16 cellular contexts compared by ENCODE assay signal in the genomic region with DNA sequence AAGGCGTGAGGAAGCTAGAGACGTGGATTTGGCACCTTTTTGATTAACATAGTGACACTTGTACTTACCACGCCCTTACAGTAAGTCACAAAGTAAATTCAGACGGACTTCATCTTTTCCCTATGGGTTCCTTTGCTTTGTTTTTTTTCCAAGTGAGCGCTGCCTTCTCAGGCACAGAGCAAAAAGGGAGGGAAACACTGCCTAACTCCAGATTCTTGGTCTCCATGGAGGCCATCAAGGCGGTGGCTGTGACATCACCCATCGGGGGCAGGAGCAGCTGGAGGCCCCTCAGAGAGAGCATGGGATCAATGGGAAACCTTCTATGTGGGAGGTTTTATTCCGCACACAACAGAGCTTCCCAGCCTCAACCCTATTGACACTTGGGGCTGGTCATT. TPM values are rescaled to one million over a fixed set of nuclear protein-coding genes. Genes with fewer than 3 reads are reported as not detected.
A peak's percentile ranks its signal among the peaks of the same experiment; 100 is the strongest.
DNase-seq lines count a peak whose midpoint lies in the region; ATAC-seq and TF ChIP-seq lines count a peak whose summit lies in the region.
"Had no signal": no experiment of that assay in that cellular context is flagged by ENCODE, and none has a peak within 500 bp of the region (broad histone marks: within the 10 kb centered on the region; RNA-seq: fewer than 3 reads in every experiment).

No MANE protein-coding gene starts in this region.

- DNase-seq in AG09309 (ENCODE audit: low read depth), result no peak
- no peak for DNase-seq in chondrocyte (ENCODE audit: low spot score)
- DNase-seq in left lung, result no peak
- no peak for DNase-seq in NCI-H446 treated with DMSO at 0.1 percent for 48 hours (lab: John Stamatoyannopoulos, UW)
- DNase-seq in activated naive CD4-positive, alpha-beta T cell treated with anti-CD3 and anti-CD28 coated beads, Interleukin-2, amount 50 U/mL, for 72 hours (ENCODE audit: low spot score in 2 of 2), result no peak
- DNase-seq in COR-L47 (lab: John Stamatoyannopoulos, UW), result no peak
- no peak for DNase-seq in effector memory CD4-positive, alpha-beta T cell
- DNase-seq: activated gamma-delta T cell; KBM-7; NCI-H1417; stimulated activated CD4-positive, alpha-beta T cell treated with anti-CD3 and anti-CD28 coated beads, Interleukin-4, amount 100 ng/mL, for 4 hours had no signal

- ATAC-seq in left lung, result no peak
- ATAC-seq in activated naive CD4-positive, alpha-beta T cell treated with anti-CD3 and anti-CD28 coated beads, Interleukin-2, amount 50 U/mL, for 72 hours, result no peak
- ATAC-seq: SK-N-SH treated with all-trans-retinoic acid at 6 μM for 48 hours; stimulated activated memory B cell treated with anti-CD40 and anti-IgM and Interleukin-4, amounts not matched to agents 10 μg/mL and 1 μg/mL and 100 μg/mL, for 72 hours had no signal

- peak overlapping the region; percentile 87 for H3K27ac Mint-ChIP-seq in chondrocyte (ENCODE audit: unreplicated experiment)
- H3K27ac Mint-ChIP-seq in activated naive CD4-positive, alpha-beta T cell treated with anti-CD3 and anti-CD28 coated beads, Interleukin-2, amount 50 U/mL, for 72 hours, result no peak overlapping the region
- H3K27ac Mint-ChIP-seq: progenitor cell of endocrine pancreas; stimulated activated memory B cell treated with anti-CD40 and anti-IgM and Interleukin-4, amounts not matched to agents 10 μg/mL and 1 μg/mL and 100 μg/mL, for 72 hours had no signal

- intact Hi-C loops in left lung (cut with DNase I), result no loop called here

- H3K9me3 Mint-ChIP-seq in chondrocyte (ENCODE audit: low read depth), result no peaks in the 10 kb centered on the region
- H3K9me3 Mint-ChIP-seq in activated naive CD4-positive, alpha-beta T cell treated with anti-CD3 and anti-CD28 coated beads, Interleukin-2, amount 50 U/mL, for 72 hours, result no peaks in the 10 kb centered on the region
- H3K9me3 Mint-ChIP-seq: stimulated activated memory B cell treated with anti-CD40 and anti-IgM and Interleukin-4, amounts not matched to agents 10 μg/mL and 1 μg/mL and 100 μg/mL, for 72 hours had no signal

- H3K4me3 Mint-ChIP-seq in chondrocyte (ENCODE audit: unreplicated experiment), result peak overlapping the region; percentile 29
- H3K4me3 Mint-ChIP-seq: stimulated activated memory B cell treated with anti-CD40 and anti-IgM and Interleukin-4, amounts not matched to agents 10 μg/mL and 1 μg/mL and 100 μg/mL, for 72 hours had no signal

- no peaks in the 10 kb centered on the region for H3K27me3 ChIP-seq in left lung
- H3K27me3 ChIP-seq in effector memory CD4-positive, alpha-beta T cell (replicated peaks; ENCODE audit: control insufficient read depth, insufficient read depth, low read length, poor library complexity, severe bottlenecking), result no peaks in the 10 kb centered on the region
- H3K27me3 ChIP-seq: cardiac muscle cell had no signal

- peaks cover 0 to 90% of the 10 kb centered on the region in 2 donors for H3K4me1 ChIP-seq in left lung
- H3K4me1 ChIP-seq in effector memory CD4-positive, alpha-beta T cell (ENCODE audit: control insufficient read depth, insufficient read depth, low read length, poor library complexity, severe bottlenecking), result no peaks in the 10 kb centered on the region

- H3K27ac ChIP-seq in left lung (peak overlapping the region; percentile 66 to 71), skin epidermis (peak overlapping the region in 20 of 21 experiments; percentile 21 to 88 (median 68))
- no peak overlapping the region for H3K27ac ChIP-seq in effector memory CD4-positive, alpha-beta T cell (ENCODE audit: insufficient read depth, low read length, poor library complexity, severe bottlenecking)
- H3K27ac ChIP-seq: cardiac muscle cell had no signal

- H3K36me3 ChIP-seq in left lung, result no peaks in the 10 kb centered on the region
- no peaks in the 10 kb centered on the region for H3K36me3 ChIP-seq in effector memory CD4-positive, alpha-beta T cell (ENCODE audit: control insufficient read depth, insufficient read depth, low read length)
- H3K36me3 ChIP-seq: cardiac muscle cell had no signal

- no peaks in the 10 kb centered on the region for H3K9me3 ChIP-seq in left lung
- H3K9me3 ChIP-seq in effector memory CD4-positive, alpha-beta T cell (ENCODE audit: control insufficient read depth, low read length), result no peaks in the 10 kb centered on the region

- H3K36me3 Mint-ChIP-seq in chondrocyte (ENCODE audit: low read depth), result peaks cover 11% of the 10 kb centered on the region
- peaks cover 0 to 6% of the 10 kb centered on the region in 2 donors for H3K36me3 Mint-ChIP-seq in activated naive CD4-positive, alpha-beta T cell treated with anti-CD3 and anti-CD28 coated beads, Interleukin-2, amount 50 U/mL, for 72 hours

- peaks cover 52% of the 10 kb centered on the region for H3K4me1 Mint-ChIP-seq in chondrocyte (ENCODE audit: low read depth)

- peak overlapping the region; percentile 11 for H3K4me3 ChIP-seq in AG09309 (ENCODE audit: control insufficient read depth, low read depth, low read length)
- no peak overlapping the region for H3K4me3 ChIP-seq in left lung
- H3K4me3 ChIP-seq in skin epidermis, result no peak overlapping the region
- H3K4me3 ChIP-seq in effector memory CD4-positive, alpha-beta T cell (ENCODE audit: insufficient read depth, low read depth, low read length, poor library complexity, severe bottlenecking), result no peak overlapping the region
- H3K4me3 ChIP-seq: cardiac muscle cell had no signal

- no peaks in the 10 kb centered on the region for H3K27me3 Mint-ChIP-seq in chondrocyte (ENCODE audit: low read depth)
- H3K27me3 Mint-ChIP-seq: progenitor cell of endocrine pancreas; stimulated activated memory B cell treated with anti-CD40 and anti-IgM and Interleukin-4, amounts not matched to agents 10 μg/mL and 1 μg/mL and 100 μg/mL, for 72 hours had no signal

- TF ChIP-seq CTCF in AG09309 (IDR thresholded peaks at IDR 0.05; ENCODE audit: control insufficient read depth, insufficient read depth, low read depth, low read length, missing control alignments) (no peak), chondrocyte (IDR thresholded peaks at IDR 0.05) (no peak), left lung (IDR thresholded peaks at IDR 0.05) (no peak)

RNA-seq across cellular contexts. Expression of gene ERGIC1, which starts 45.4 kb away (rescaled TPM):
- total RNA-seq in chondrocyte, result 141 to 154 TPM (median 148 TPM) in 3 replicates
- total RNA-seq in left lung, result 100 to 1,000 TPM; 165 to 229 TPM
- total RNA-seq in activated naive CD4-positive, alpha-beta T cell treated with anti-CD3 and anti-CD28 coated beads, Interleukin-2, amount 50 U/mL, for 72 hours, result 10 to 100 TPM; 37.0 to 52.9 TPM
